In the genomic region with DNA sequence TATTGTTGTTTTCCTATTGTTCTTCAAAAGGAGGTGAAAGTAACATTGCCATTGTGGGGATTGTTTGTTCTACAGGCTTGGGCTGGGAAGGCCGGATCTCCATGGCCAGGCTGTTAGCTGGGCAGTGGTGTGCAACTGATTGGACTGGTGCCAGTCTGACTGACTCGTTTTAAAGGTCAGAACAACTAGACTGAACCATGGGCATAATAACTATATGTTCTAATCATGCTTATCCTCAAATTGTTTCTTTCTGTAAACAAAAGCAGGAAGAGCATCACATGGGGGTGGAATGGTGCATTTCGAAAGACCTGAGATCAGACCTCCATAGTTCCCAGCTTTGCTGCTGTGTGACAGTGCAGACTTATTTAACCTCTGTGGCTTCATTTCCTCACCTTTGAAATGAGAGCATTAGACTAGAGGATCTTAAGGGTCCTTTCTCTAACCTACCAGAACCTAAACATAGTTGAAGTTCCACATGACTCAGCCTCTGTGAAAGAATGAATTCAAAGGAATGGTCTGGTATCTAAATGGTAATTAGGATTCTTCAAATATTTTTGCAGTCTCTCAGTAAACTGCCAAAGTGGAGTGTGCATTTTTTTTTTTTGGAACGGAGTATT, we compare ENCODE assay signal across 11 cellular contexts.
DNase-seq lines count a peak whose midpoint lies in the region; TF ChIP-seq lines count a peak whose summit lies in the region.
"Had no signal": no experiment of that assay in that cellular context is flagged by ENCODE, and none has a peak within 500 bp of the region (broad histone marks: within the 10 kb centered on the region; RNA-seq: fewer than 3 reads in every experiment).

No MANE protein-coding gene starts in this region.

- DNase-seq in NCI-H345 (lab: John Stamatoyannopoulos, UW) (peak; percentile 1), NCI-H345 treated with DMSO at 0.1 percent for 48 hours (lab: John Stamatoyannopoulos, UW; ENCODE audit: unreplicated experiment) (no peak), SK-MEL-5 (ENCODE audit: low read depth, low spot score) (peak; percentile 75), glomerular visceral epithelial cell (ENCODE audit: extremely low spot score) (peak; percentile 89), smooth muscle cell (lab: John Stamatoyannopoulos, UW; ENCODE audit: unreplicated experiment) (no peak), epidermal melanocyte (ENCODE audit: insufficient read length, low spot score) (no peak), inferior parietal cortex (ENCODE audit: extremely low spot score) (no peak)
- DNase-seq in activated CD8-positive, alpha-beta memory T cell treated with anti-CD3 and anti-CD28 coated beads, Interleukin-2, amount 50 U/mL, for 4 hours: no peak

- peaks cover 12% of the 10 kb centered on the region for H3K4me1 ChIP-seq in smooth muscle cell (ENCODE audit: low read depth)

- H3K4me2 ChIP-seq in smooth muscle cell: peak overlapping the region; percentile 38
- H3K4me2 ChIP-seq: KMS-11 had no signal

- H3K36me3 ChIP-seq in smooth muscle cell (ENCODE audit: low read depth): no peaks in the 10 kb centered on the region
- H3K36me3 ChIP-seq: tibial nerve had no signal

- WGBS in smooth muscle cell (ENCODE audit: low lambda C conversion rate): 19% methylated on average over 4 of the region's 4 CpGs

- no peak overlapping the region for H3K4me3 ChIP-seq in smooth muscle cell
- H3K4me3 ChIP-seq: tibial nerve had no signal

- no peak overlapping the region for H2AFZ ChIP-seq in smooth muscle cell (ENCODE audit: low read depth)

- no peaks in the 10 kb centered on the region for H3K9me3 ChIP-seq in smooth muscle cell (replicated peaks; ENCODE audit: low read depth)
- H3K9me3 ChIP-seq: tibial nerve had no signal

- H4K20me1 ChIP-seq in smooth muscle cell (ENCODE audit: low read depth): no peaks in the 10 kb centered on the region

- no peaks in the 10 kb centered on the region for H3K79me2 ChIP-seq in smooth muscle cell (ENCODE audit: low read depth)

- no peaks in the 10 kb centered on the region for H3K27me3 ChIP-seq in smooth muscle cell (ENCODE audit: low read depth)
- H3K27me3 ChIP-seq: tibial nerve had no signal

- peak overlapping the region; percentile 82 for H3K27ac ChIP-seq in smooth muscle cell (ENCODE audit: low read depth)
- H3K27ac ChIP-seq: C4-2B, KMS-11 had no signal

- in situ Hi-C loops in SK-MEL-5 (cut with HindIII; ENCODE audit: low pct_unique_long_range_greater_than_20kb, low sequenced_read_pairs): no loop called here

- peaks cover 20% of the 10 kb centered on the region for H3F3A ChIP-seq in smooth muscle cell (ENCODE audit: low read depth)

- no peak for TF ChIP-seq CTCF in smooth muscle cell (IDR thresholded peaks at IDR 0.05; ENCODE audit: borderline replicate concordance, insufficient read depth, poor library complexity, severe bottlenecking)

- no peak overlapping the region for H3K9ac ChIP-seq in smooth muscle cell (ENCODE audit: low read depth)
- H3K9ac ChIP-seq: KMS-11 had no signal

Comparison
In these comparisons a context has a peak if more than half of its experiments do, and no peak if none do; other contexts are left out.
1. DNase-seq: peak in NCI-H345 (single experiment), SK-MEL-5 (single experiment) and glomerular visceral epithelial cell (single experiment); none in NCI-H345 treated with DMSO at 0.1 percent for 48 hours (single experiment), smooth muscle cell (single experiment), epidermal melanocyte (single experiment), inferior parietal cortex (single experiment) and activated CD8-positive, alpha-beta memory T cell treated with anti-CD3 and anti-CD28 coated beads, Interleukin-2, amount 50 U/mL, for 4 hours (single experiment).